Comparison of ENCODE assay signal across 15 cellular contexts in the genomic region with DNA sequence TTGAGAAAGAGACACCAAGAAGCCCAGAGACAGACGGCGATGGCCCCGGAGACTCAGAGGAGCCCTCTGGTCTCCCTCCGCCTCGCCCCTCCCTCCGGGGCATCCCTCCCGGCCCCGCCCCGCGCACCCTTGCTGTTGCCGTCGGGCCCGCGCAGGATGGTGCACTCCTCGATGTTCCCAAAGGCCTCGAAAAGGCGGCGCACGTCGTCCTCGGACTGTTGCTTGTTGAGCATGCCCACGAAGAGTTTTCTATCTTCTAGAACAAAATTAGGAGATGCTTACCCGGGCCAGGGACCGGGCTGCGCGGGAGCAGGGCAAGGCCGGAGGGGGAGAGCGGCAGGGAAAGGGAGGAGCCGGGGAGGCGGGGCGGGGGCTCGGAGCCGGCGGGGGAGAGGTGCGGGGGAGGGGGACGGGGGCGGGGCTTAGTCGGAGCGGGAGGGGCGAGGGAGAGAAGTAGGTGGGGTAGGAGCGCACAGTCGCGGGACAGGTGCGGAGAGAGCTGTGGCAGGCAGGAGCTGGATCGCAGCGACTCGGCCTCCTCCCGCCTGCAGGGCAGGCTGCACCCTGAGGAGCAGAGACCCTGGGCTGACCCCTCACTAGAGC.
DNase-seq lines count a peak whose midpoint lies in the region; ATAC-seq and TF ChIP-seq lines count a peak whose summit lies in the region.
"Had no signal": no experiment of that assay in that cellular context is flagged by ENCODE, and none has a peak within 500 bp of the region (broad histone marks: within the 10 kb centered on the region; RNA-seq: fewer than 3 reads in every experiment).

No MANE protein-coding gene starts in this region.

- intact Hi-C loops in Right ventricle myocardium superior (cut with DNase I), result no loop called here
- intact Hi-C loops in cardiac septum (cut with DNase I), result no loop called here
- intact Hi-C loops in colonic mucosa (cut with DNase I), result no loop called here

- H3K4me3 ChIP-seq in osteoblast (ENCODE audit: insufficient read depth, low read length) (no peak overlapping the region), colonic mucosa (no peak overlapping the region)
- H3K4me3 ChIP-seq: BLaER1, GM12878, GM23248, HAP-1 had no signal

- no peak overlapping the region for H3K27ac ChIP-seq in foreskin keratinocyte
- no peak overlapping the region for H3K27ac ChIP-seq in osteoblast (ENCODE audit: low read depth, low read length)
- no peak overlapping the region for H3K27ac ChIP-seq in colonic mucosa
- H3K27ac ChIP-seq: 22Rv1, BLaER1, GM23248 had no signal

- H3K79me2 ChIP-seq in osteoblast (ENCODE audit: insufficient read depth, low read length), result no peaks in the 10 kb centered on the region

- no peaks in the 10 kb centered on the region for H3K4me1 ChIP-seq in foreskin keratinocyte
- H3K4me1 ChIP-seq in osteoblast (ENCODE audit: insufficient read depth, low read length), result no peaks in the 10 kb centered on the region
- no peaks in the 10 kb centered on the region for H3K4me1 ChIP-seq in colonic mucosa
- H3K4me1 ChIP-seq: BLaER1, HAP-1 had no signal

- no peak overlapping the region for H3K4me2 ChIP-seq in osteoblast (ENCODE audit: insufficient read depth, low read length)
- H3K4me2 ChIP-seq: BLaER1 had no signal

- H3K9ac ChIP-seq in colonic mucosa (ENCODE audit: low read depth in 2 of 2, low read length in 2 of 2), result no peak overlapping the region
- H3K9ac ChIP-seq: BLaER1, GM23248 had no signal

- H3K27me3 ChIP-seq in foreskin keratinocyte (peaks cover 57% of the 10 kb centered on the region), osteoblast (ENCODE audit: insufficient read depth, low read length) (peaks cover 29% of the 10 kb centered on the region), colonic mucosa (peaks cover 12% of the 10 kb centered on the region)
- H3K27me3 ChIP-seq: BLaER1 had no signal

- no peaks in the 10 kb centered on the region for H3K36me3 ChIP-seq in osteoblast (ENCODE audit: insufficient read depth, low read length)
- no peaks in the 10 kb centered on the region for H3K36me3 ChIP-seq in colonic mucosa
- H3K36me3 ChIP-seq: BLaER1, HAP-1 had no signal

- H2AFZ ChIP-seq in osteoblast (ENCODE audit: low read length), result no peak overlapping the region
- H2AFZ ChIP-seq: GM23248 had no signal

- DNase-seq in Right ventricle myocardium superior, result peak; percentile 11
- DNase-seq in cardiac septum (ENCODE audit: low spot score), result no peak
- no peak for DNase-seq in foreskin keratinocyte
- peak; percentile 62 for DNase-seq in osteoblast (ENCODE audit: insufficient read length, low spot score, missing footprints)
- no peak for DNase-seq in NCI-H2029 treated with DMSO at 0.1 percent for 48 hours (lab: John Stamatoyannopoulos, UW)
- DNase-seq in Ammon's horn (ENCODE audit: low spot score), result no peak
- DNase-seq in colonic mucosa, result no peak
- DNase-seq: CD4-positive, CD25-positive, alpha-beta regulatory T cell; DMS79; GM23248 had no signal

- TF ChIP-seq CTCF in foreskin keratinocyte (conservative IDR thresholded peaks at IDR 0.05), result no peak
- no peak for TF ChIP-seq CTCF in osteoblast (IDR thresholded peaks at IDR 0.05; ENCODE audit: extremely low read depth, low read depth, low read length)
- no peak for TF ChIP-seq CTCF in colonic mucosa (IDR thresholded peaks at IDR 0.05)

- H3K9me3 ChIP-seq in osteoblast (ENCODE audit: low read depth, low read length) (no peaks in the 10 kb centered on the region), colonic mucosa (no peaks in the 10 kb centered on the region)
- H3K9me3 ChIP-seq: HAP-1 had no signal

- no peak for ATAC-seq in Right ventricle myocardium superior (ENCODE audit: poor library complexity)
- ATAC-seq in foreskin keratinocyte, result peak; percentile 10
- ATAC-seq: GM12878, HepG2 had no signal

- H4K20me1 ChIP-seq in osteoblast (ENCODE audit: insufficient read depth, low read length), result no peaks in the 10 kb centered on the region
- H4K20me1 ChIP-seq: BLaER1 had no signal

Comparison
In these comparisons a context has a peak if more than half of its experiments do, and no peak if none do; other contexts are left out.
1. DNase-seq: peak in Right ventricle myocardium superior (single experiment) and osteoblast (single experiment); none in cardiac septum (single experiment), foreskin keratinocyte (0 of 2), NCI-H2029 treated with DMSO at 0.1 percent for 48 hours (single experiment), Ammon's horn (single experiment) and colonic mucosa (single experiment).